8 cellular contexts compared by ENCODE assay signal in the genomic region with DNA sequence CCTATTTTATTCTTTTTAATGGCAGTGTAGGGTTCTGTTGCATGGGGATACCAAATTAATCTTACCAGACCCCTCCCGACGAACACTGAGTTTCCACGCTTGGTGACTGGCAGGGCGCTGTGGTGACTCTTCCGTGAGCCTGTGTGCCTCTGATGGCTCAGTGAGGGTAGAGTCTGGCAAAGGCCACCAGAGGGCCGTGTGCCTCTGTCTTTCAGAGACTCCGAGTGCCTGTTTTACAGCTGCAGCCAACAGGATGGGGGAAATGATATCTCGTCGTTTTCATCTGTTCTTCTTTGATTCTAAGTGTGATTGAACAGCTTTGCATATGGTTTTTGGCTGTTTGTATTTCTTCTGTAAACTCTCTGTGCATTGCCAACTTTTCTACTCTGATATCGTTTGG.
DNase-seq lines count a peak whose midpoint lies in the region; ATAC-seq and TF ChIP-seq lines count a peak whose summit lies in the region.

No MANE protein-coding gene starts in this region.

- peak; percentile 30 for TF ChIP-seq CTCF in endothelial cell (IDR thresholded peaks at IDR 0.05; ENCODE audit: unreplicated experiment)
- peak; percentile 17 to 69 (median 46) for TF ChIP-seq CTCF in upper lobe of left lung (IDR thresholded peaks at IDR 0.05)

- H3K4me3 ChIP-seq in upper lobe of left lung: no peak overlapping the region

- no peaks in the 10 kb centered on the region for H3K4me1 Mint-ChIP-seq in endothelial cell (ENCODE audit: unreplicated experiment)
- peaks cover 7 to 17% (median 11%) of the 10 kb centered on the region in 4 donors for H3K4me1 Mint-ChIP-seq in naive thymus-derived CD8-positive, alpha-beta T cell

- no peaks in the 10 kb centered on the region for H3K4me1 ChIP-seq in upper lobe of left lung

- peaks cover 3% of the 10 kb centered on the region for H3K27me3 Mint-ChIP-seq in endothelial cell (ENCODE audit: unreplicated experiment)
- no peaks in the 10 kb centered on the region for H3K27me3 Mint-ChIP-seq in naive thymus-derived CD8-positive, alpha-beta T cell

- H3K9me3 ChIP-seq in upper lobe of left lung: no peaks in the 10 kb centered on the region

- peaks cover 32% of the 10 kb centered on the region for H3K36me3 Mint-ChIP-seq in endothelial cell (ENCODE audit: low read depth, unreplicated experiment)
- peaks cover 0 to 95% (median 35%) of the 10 kb centered on the region in 3 donors for H3K36me3 Mint-ChIP-seq in naive thymus-derived CD8-positive, alpha-beta T cell

- no peak overlapping the region for H3K27ac Mint-ChIP-seq in endothelial cell (ENCODE audit: unreplicated experiment)
- peak overlapping the region in 6 of 10 donors; percentile 38 to 73 (median 50) for H3K27ac Mint-ChIP-seq in naive thymus-derived CD8-positive, alpha-beta T cell

- TF ChIP-seq POLR2A in upper lobe of left lung (IDR thresholded peaks at IDR 0.05): no peak

- POLR2A ChIA-PET in naive thymus-derived CD8-positive, alpha-beta T cell (lab: Charles Lee): interaction anchor here (0.7 kb wide), 1 partner anchor 226 kb away, joined by 5 read pairs; no protein-coding TSS in a partner anchor

- H3K4me3 Mint-ChIP-seq in endothelial cell (ENCODE audit: unreplicated experiment): no peak overlapping the region
- no peak overlapping the region for H3K4me3 Mint-ChIP-seq in naive thymus-derived CD8-positive, alpha-beta T cell

- DNase-seq in AG08396 (ENCODE audit: low spot score) (peak; percentile 58), NCI-H2107 treated with DMSO at 0.1 percent for 48 hours (lab: John Stamatoyannopoulos, UW; ENCODE audit: unreplicated experiment) (peak; percentile 84), endothelial cell (ENCODE audit: low spot score) (peak; percentile 50), upper lobe of left lung (peak in 1 of 2 donors; percentile 49)
- DNase-seq in activated CD4-positive, alpha-beta T cell treated with anti-CD3 and anti-CD28 coated beads, Interleukin-2, amount 50 U/mL, for 48 hours: peak; percentile 29 to 47
- DNase-seq in naive thymus-derived CD8-positive, alpha-beta T cell: peak; percentile 21 to 78 (median 42)

- TF ChIP-seq EP300 in upper lobe of left lung (IDR thresholded peaks at IDR 0.05): no peak

- WGBS in upper lobe of left lung, 2 donors: 23 to 31% methylated on average over 6 to 10 of the region's 10 CpGs

- no peaks in the 10 kb centered on the region for H3K27me3 ChIP-seq in upper lobe of left lung

- H3K36me3 ChIP-seq in upper lobe of left lung: peaks cover 14 to 81% (median 40%) of the 10 kb centered on the region in 4 donors

- ATAC-seq in GM18517 (IDR thresholded peaks at IDR 0.05; ENCODE audit: unreplicated experiment) (peak; percentile 94), HG02981 (IDR thresholded peaks at IDR 0.05; ENCODE audit: unreplicated experiment) (peak; percentile 100), upper lobe of left lung (ENCODE audit: low FRiP score in 2 of 2) (peak; percentile 78 to 80)
- peak; percentile 100 for ATAC-seq in naive thymus-derived CD8-positive, alpha-beta T cell

- H3K9me3 Mint-ChIP-seq in endothelial cell (ENCODE audit: unreplicated experiment): no peaks in the 10 kb centered on the region
- no peaks in the 10 kb centered on the region for H3K9me3 Mint-ChIP-seq in naive thymus-derived CD8-positive, alpha-beta T cell

- no peak overlapping the region for H3K27ac ChIP-seq in upper lobe of left lung
